In the genomic region with DNA sequence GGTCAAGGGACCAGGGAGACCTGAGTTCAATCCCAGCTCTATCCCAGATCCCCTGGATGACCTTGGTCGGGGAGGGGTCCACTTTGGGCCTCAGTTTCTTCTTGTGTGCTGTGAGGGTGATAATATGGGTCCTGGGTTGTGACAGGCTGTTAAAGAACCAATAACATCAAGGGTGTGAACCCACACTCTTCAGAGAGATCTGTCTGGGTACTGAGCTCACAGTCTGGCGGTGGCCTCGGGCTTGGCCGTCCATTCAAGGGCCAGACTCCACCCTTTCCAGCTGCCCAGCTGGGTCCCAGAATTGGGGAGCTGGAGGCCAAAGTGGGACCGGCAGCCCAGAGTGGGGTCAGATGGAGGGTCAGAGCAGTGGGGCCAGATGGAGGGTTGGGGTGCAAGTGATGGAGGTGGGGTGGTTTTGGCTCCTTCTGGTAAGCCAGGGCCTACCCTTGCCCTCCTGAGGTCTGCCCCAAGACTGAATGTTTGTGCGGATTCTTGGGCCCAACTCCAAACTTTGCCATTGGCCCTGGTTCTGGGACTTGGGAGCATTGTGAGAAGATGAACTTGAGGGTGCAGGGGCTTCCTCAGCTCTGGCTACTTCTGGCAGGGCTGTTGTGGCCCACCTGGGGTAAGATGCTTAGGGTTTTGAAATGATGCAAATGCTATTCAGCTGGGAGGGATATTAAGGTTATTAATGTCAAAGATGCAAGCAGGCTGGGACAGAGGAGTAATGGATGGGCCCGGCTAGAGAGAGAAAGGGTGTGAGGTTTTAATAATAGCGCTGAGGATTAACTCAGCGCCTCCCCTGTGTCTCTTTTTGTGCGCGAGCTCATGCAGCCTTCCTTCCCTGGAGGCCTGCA, we compare ENCODE assay signal across 10 cellular contexts. TPM values are rescaled to one million over a fixed set of nuclear protein-coding genes. Genes with fewer than 3 reads are reported as not detected.
DNase-seq lines count a peak whose midpoint lies in the region; ATAC-seq and TF ChIP-seq lines count a peak whose summit lies in the region.
"Had no signal": no experiment of that assay in that cellular context is flagged by ENCODE, and none has a peak within 500 bp of the region (broad histone marks: within the 10 kb centered on the region; RNA-seq: fewer than 3 reads in every experiment).

No MANE protein-coding gene starts in this region.

- H3K9me3 Mint-ChIP-seq in CD4-positive, alpha-beta T cell = no peaks in the 10 kb centered on the region

- no peak overlapping the region for H3K27ac Mint-ChIP-seq in CD4-positive, alpha-beta T cell
- no peak overlapping the region for H3K27ac Mint-ChIP-seq in T-helper 17 cell

- no peak for ATAC-seq in CD4-positive, alpha-beta T cell (ENCODE audit: poor library complexity)
- ATAC-seq in T-helper 17 cell (no peak), Right ventricle myocardium superior (ENCODE audit: poor library complexity) (peak; percentile 42), GM18505 (IDR thresholded peaks at IDR 0.05; ENCODE audit: unreplicated experiment) (no peak), GM21576 (IDR thresholded peaks at IDR 0.05; ENCODE audit: unreplicated experiment) (no peak)

- POLR2A ChIA-PET in CD4-positive, alpha-beta T cell (lab: Charles Lee) = no interaction called here

- peaks cover 49% of the 10 kb centered on the region for H3K27me3 Mint-ChIP-seq in CD4-positive, alpha-beta T cell
- peaks cover 41% of the 10 kb centered on the region for H3K27me3 Mint-ChIP-seq in T-helper 17 cell

- no peak overlapping the region for H3K27ac ChIP-seq in CD4-positive, alpha-beta T cell (ENCODE audit: low read depth, low read length)
- H3K27ac ChIP-seq: SK-N-MC had no signal

- CTCF ChIA-PET in CD4-positive, alpha-beta T cell (lab: Charles Lee) = no interaction called here

- peaks cover 38% of the 10 kb centered on the region for H3K27me3 ChIP-seq in CD4-positive, alpha-beta T cell (ENCODE audit: control insufficient read depth, insufficient read depth, low read length)

- no peaks in the 10 kb centered on the region for H3K36me3 Mint-ChIP-seq in CD4-positive, alpha-beta T cell (ENCODE audit: low read depth)
- peaks cover 3% of the 10 kb centered on the region for H3K36me3 Mint-ChIP-seq in T-helper 17 cell (ENCODE audit: low read depth)

- H3K4me1 Mint-ChIP-seq in CD4-positive, alpha-beta T cell (ENCODE audit: low read depth) = peaks cover 7% of the 10 kb centered on the region
- peaks cover 11% of the 10 kb centered on the region for H3K4me1 Mint-ChIP-seq in T-helper 17 cell

- no peak for TF ChIP-seq CTCF in CD4-positive, alpha-beta T cell (IDR thresholded peaks at IDR 0.05)

- no peaks in the 10 kb centered on the region for H3K9me3 ChIP-seq in CD4-positive, alpha-beta T cell (ENCODE audit: control insufficient read depth, low read length)
- no peaks in the 10 kb centered on the region for H3K9me3 ChIP-seq in T-helper 17 cell (ENCODE audit: control insufficient read depth, low read length, poor library complexity, severe bottlenecking)

- intact Hi-C loops in CD4-positive, alpha-beta T cell (cut with DNase I, micrococcal nuclease) = no loop called here
- intact Hi-C loops in Right ventricle myocardium superior (cut with DNase I) (no loop called here), posterior vena cava (cut with DNase I) (loop anchor here in 1 of 2 donors (5.0 kb wide), 1 partner anchor 92 kb away; no protein-coding TSS in a partner anchor)

- H3K4me3 Mint-ChIP-seq in CD4-positive, alpha-beta T cell = peak overlapping the region; percentile 40
- peak overlapping the region; percentile 77 for H3K4me3 Mint-ChIP-seq in T-helper 17 cell

- no peak for TF ChIP-seq POLR2A in GM18505 (IDR thresholded peaks at IDR 0.05; ENCODE audit: borderline replicate concordance, extremely low read depth, insufficient read depth, insufficient read length)

- no peak for DNase-seq in CD4-positive, alpha-beta T cell
- DNase-seq in T-helper 17 cell = no peak
- DNase-seq in Right ventricle myocardium superior = peak; percentile 74
- DNase-seq in posterior vena cava (ENCODE audit: low spot score) = peak; percentile 87
- no peak for DNase-seq in AG20443 (ENCODE audit: low spot score)
- DNase-seq in GM19238 (ENCODE audit: insufficient read length, low spot score) = no peak
- DNase-seq: activated naive CD4-positive, alpha-beta T cell had no signal

RNA-seq across cellular contexts. Expression of a gene that starts 1.5 kb away (rescaled TPM):
- not detected for total RNA-seq in CD4-positive, alpha-beta T cell
- not detected for total RNA-seq in T-helper 17 cell
- total RNA-seq in Right ventricle myocardium superior = 6.6 TPM
- total RNA-seq in posterior vena cava = 10 to 100 TPM in 1 of 2 donors, 1 to 10 TPM in 1; 7.2 to 11.7 TPM

Comparison
In these comparisons a context has a peak if more than half of its experiments do, and no peak if none do; other contexts are left out.
1. DNase-seq: peak in Right ventricle myocardium superior (single experiment) and posterior vena cava (single experiment); none in CD4-positive, alpha-beta T cell (0 of 10), T-helper 17 cell (0 of 3), AG20443 (single experiment) and GM19238 (single experiment).